ENCODE assay signal across 1 cellular context in genomic region chr9:94586316-94586715, GRCh38.
TF ChIP-seq lines count a peak whose summit lies in the region.

No MANE protein-coding gene starts in this region.

TF ChIP-seq in IMR-90, 13 proteins besides CTCF, POLR2A, EP300 and RAD21 (continued from another document):
- no peak for TF ChIP-seq MAZ (IDR thresholded peaks at IDR 0.05; ENCODE audit: borderline replicate concordance, low read depth, low read length)
- no peak for TF ChIP-seq NFE2L2 (IDR thresholded peaks at IDR 0.05; ENCODE audit: low read depth, low read length)
